In genomic region chr22:46652930-46653331, GRCh38 we compare ENCODE assay signal across 12 cellular contexts. TPM values are rescaled to one million over a fixed set of nuclear protein-coding genes. Genes with fewer than 3 reads are reported as not detected.
DNase-seq lines count a peak whose midpoint lies in the region; ATAC-seq and FAIRE-seq lines count a peak whose summit lies in the region.
"Had no signal": no experiment of that assay in that cellular context is flagged by ENCODE, and none has a peak within 500 bp of the region (broad histone marks: within the 10 kb centered on the region; RNA-seq: fewer than 3 reads in every experiment).

No MANE protein-coding gene starts in this region.

- intact Hi-C loops in activated T-helper 1 cell treated with anti-CD3 and anti-CD28 coated beads, Interleukin-12 subunit alpha, Interleukin-12 subunit beta, Interleukin-2, Interleukin-4 antibody, amounts not matched to agents 30 ng/mL and 10 ng/mL and 1 ng/mL, durations not matched to agents 14 hours and 24 hours and 36 hours (cut with micrococcal nuclease): loop anchor here (1.0 to 2.0 kb wide), 2 partner anchors 21 to 38 kb away; no protein-coding TSS in a partner anchor
- intact Hi-C loops in left ventricle myocardium superior (cut with micrococcal nuclease): no loop called here

- no peaks in the 10 kb centered on the region for H3K27me3 ChIP-seq in small intestine (ENCODE audit: control insufficient read depth in 2 of 2, insufficient read depth in 2 of 2, low read length in 2 of 2)

- H3K4me1 ChIP-seq in small intestine (ENCODE audit: control insufficient read depth in 2 of 2, insufficient read depth in 1 of 2, low read depth in 1 of 2, low read length in 1 of 2): peaks cover 9 to 20% of the 10 kb centered on the region in 2 donors

- WGBS in small intestine, 3 donors: 44 to 58% (median 55%) methylated on average over 22 of the region's 22 CpGs

- H3K4me1 Mint-ChIP-seq in activated T-helper 1 cell treated with anti-CD3 and anti-CD28 coated beads, Interleukin-12 subunit alpha, Interleukin-12 subunit beta, Interleukin-2, Interleukin-4 antibody, amounts not matched to agents 30 ng/mL and 10 ng/mL and 1 ng/mL, durations not matched to agents 14 hours and 24 hours and 36 hours (ENCODE audit: low read depth): peaks cover 39% of the 10 kb centered on the region

- H3K27ac Mint-ChIP-seq in activated T-helper 1 cell treated with anti-CD3 and anti-CD28 coated beads, Interleukin-12 subunit alpha, Interleukin-12 subunit beta, Interleukin-2, Interleukin-4 antibody, amounts not matched to agents 30 ng/mL and 10 ng/mL and 1 ng/mL, durations not matched to agents 14 hours and 24 hours and 36 hours: peak overlapping the region; percentile 92

- H3K27ac ChIP-seq in small intestine (ENCODE audit: low read depth in 1 of 2, low read length in 1 of 2): peak overlapping the region; percentile 64 to 72
- H3K27ac ChIP-seq: 22Rv1, prostate gland had no signal

- ATAC-seq in left ventricle myocardium superior (peak; percentile 22), GM18511 (IDR thresholded peaks at IDR 0.05; ENCODE audit: unreplicated experiment) (no peak)

- no peaks in the 10 kb centered on the region for H3K36me3 ChIP-seq in small intestine (ENCODE audit: control insufficient read depth in 2 of 2, insufficient read depth in 2 of 2, low read length in 2 of 2)
- H3K36me3 ChIP-seq: prostate gland had no signal

- no peaks in the 10 kb centered on the region for H3K9me3 Mint-ChIP-seq in activated T-helper 1 cell treated with anti-CD3 and anti-CD28 coated beads, Interleukin-12 subunit alpha, Interleukin-12 subunit beta, Interleukin-2, Interleukin-4 antibody, amounts not matched to agents 30 ng/mL and 10 ng/mL and 1 ng/mL, durations not matched to agents 14 hours and 24 hours and 36 hours

- no peak for FAIRE-seq in small intestine (lab: Jason Lieb, UNC)
- FAIRE-seq: RCC 7860 had no signal

- DNase-seq in NCI-H2029 (lab: John Stamatoyannopoulos, UW) (peak; percentile 19), NCI-H2029 treated with DMSO at 0.1 percent for 48 hours (lab: John Stamatoyannopoulos, UW) (no peak), left ventricle myocardium superior (peak; percentile 51), small intestine (peak; percentile 66), SW 1271 (lab: John Stamatoyannopoulos, UW) (no peak), SKM-1 treated with dmso at 0.1 percent for 144 hours (lab: John Stamatoyannopoulos, UW; ENCODE audit: unreplicated experiment) (no peak)
- DNase-seq in activated T-helper 1 cell treated with anti-CD3 and anti-CD28 coated beads, Interleukin-12 subunit alpha, Interleukin-12 subunit beta, Interleukin-2, Interleukin-4 antibody, amounts not matched to agents 30 ng/mL and 10 ng/mL and 1 ng/mL, durations not matched to agents 14 hours and 24 hours and 36 hours (ENCODE audit: low spot score): no peak
- DNase-seq: cerebellar nuclear complex had no signal

- H3K9me3 ChIP-seq in small intestine (ENCODE audit: control insufficient read depth, low read depth): no peaks in the 10 kb centered on the region
- H3K9me3 ChIP-seq: prostate gland had no signal

- no peak overlapping the region for H3K4me3 ChIP-seq in small intestine (ENCODE audit: low read depth in 1 of 2, low read length in 2 of 2)
- H3K4me3 ChIP-seq: prostate gland had no signal

- H3K27me3 Mint-ChIP-seq in activated T-helper 1 cell treated with anti-CD3 and anti-CD28 coated beads, Interleukin-12 subunit alpha, Interleukin-12 subunit beta, Interleukin-2, Interleukin-4 antibody, amounts not matched to agents 30 ng/mL and 10 ng/mL and 1 ng/mL, durations not matched to agents 14 hours and 24 hours and 36 hours (ENCODE audit: insufficient read depth): no peaks in the 10 kb centered on the region

- peaks cover 8% of the 10 kb centered on the region for H3K36me3 Mint-ChIP-seq in activated T-helper 1 cell treated with anti-CD3 and anti-CD28 coated beads, Interleukin-12 subunit alpha, Interleukin-12 subunit beta, Interleukin-2, Interleukin-4 antibody, amounts not matched to agents 30 ng/mL and 10 ng/mL and 1 ng/mL, durations not matched to agents 14 hours and 24 hours and 36 hours (ENCODE audit: low read depth)

- peak overlapping the region; percentile 41 for H3K4me3 Mint-ChIP-seq in activated T-helper 1 cell treated with anti-CD3 and anti-CD28 coated beads, Interleukin-12 subunit alpha, Interleukin-12 subunit beta, Interleukin-2, Interleukin-4 antibody, amounts not matched to agents 30 ng/mL and 10 ng/mL and 1 ng/mL, durations not matched to agents 14 hours and 24 hours and 36 hours

RNA-seq across cellular contexts. Expression of gene GRAMD4, which starts 32.7 kb away (rescaled TPM):
- total RNA-seq in activated T-helper 1 cell treated with anti-CD3 and anti-CD28 coated beads, Interleukin-12 subunit alpha, Interleukin-12 subunit beta, Interleukin-2, Interleukin-4 antibody, amounts not matched to agents 30 ng/mL and 10 ng/mL and 1 ng/mL, durations not matched to agents 14 hours and 24 hours and 36 hours: 87.1 and 90.6 TPM in 2 replicates
- total RNA-seq in left ventricle myocardium superior: 94.0 TPM
- polyA plus RNA-seq in small intestine: 10 to 100 TPM; 30.5 to 64.9 (median 43.2) TPM

Comparison
In these comparisons a context has a peak if more than half of its experiments do, and no peak if none do; other contexts are left out.
1. DNase-seq: peak in NCI-H2029 (single experiment), left ventricle myocardium superior (single experiment) and small intestine (single experiment); none in NCI-H2029 treated with DMSO at 0.1 percent for 48 hours (single experiment), activated T-helper 1 cell treated with anti-CD3 and anti-CD28 coated beads, Interleukin-12 subunit alpha, Interleukin-12 subunit beta, Interleukin-2, Interleukin-4 antibody, amounts not matched to agents 30 ng/mL and 10 ng/mL and 1 ng/mL, durations not matched to agents 14 hours and 24 hours and 36 hours (single experiment), SW 1271 (0 of 2) and SKM-1 treated with dmso at 0.1 percent for 144 hours (single experiment).